ENCODE assay signal across 22 cellular contexts in the genomic region with DNA sequence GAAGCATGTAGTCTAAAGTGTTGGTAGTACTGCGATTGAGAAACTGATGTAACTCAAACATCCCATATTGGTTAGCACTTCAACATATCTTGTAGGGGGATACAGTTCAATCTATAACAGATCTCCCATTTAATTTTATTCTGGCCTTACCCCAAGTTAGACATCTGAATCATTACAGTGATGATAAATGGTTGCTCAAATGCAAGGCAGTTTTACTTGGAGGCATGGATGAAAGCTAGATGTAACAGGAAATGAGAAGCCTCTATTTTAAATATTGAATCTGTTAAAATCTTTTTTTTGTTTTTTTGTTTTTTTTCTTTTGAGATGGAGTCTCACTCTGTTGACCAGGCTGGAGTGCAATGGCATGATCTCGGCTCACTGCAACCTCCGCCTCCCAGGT. TPM values are rescaled to one million over a fixed set of nuclear protein-coding genes. Genes with fewer than 3 reads are reported as not detected.
DNase-seq lines count a peak whose midpoint lies in the region; ATAC-seq and TF ChIP-seq lines count a peak whose summit lies in the region.
"Had no signal": no experiment of that assay in that cellular context is flagged by ENCODE, and none has a peak within 500 bp of the region (broad histone marks: within the 10 kb centered on the region; RNA-seq: fewer than 3 reads in every experiment).

No MANE protein-coding gene starts in this region.

- peaks cover 81% of the 10 kb centered on the region for H3K4me1 Mint-ChIP-seq in osteocyte (ENCODE audit: unreplicated experiment)
- H3K4me1 Mint-ChIP-seq: activated naive CD4-positive, alpha-beta T cell treated with anti-CD3 and anti-CD28 coated beads, Interleukin-2, amount 50 U/mL, for 24 hours had no signal

- 93% methylated on average over 3 of the region's 3 CpGs for WGBS in esophagus muscularis mucosa

- H3K36me3 Mint-ChIP-seq in osteocyte (ENCODE audit: unreplicated experiment) = no peaks in the 10 kb centered on the region
- H3K36me3 Mint-ChIP-seq: activated naive CD4-positive, alpha-beta T cell treated with anti-CD3 and anti-CD28 coated beads, Interleukin-2, amount 50 U/mL, for 24 hours had no signal

- H3K4me1 ChIP-seq in RWPE2 (ENCODE audit: insufficient read depth, poor library complexity, severe bottlenecking) = peaks cover 44% of the 10 kb centered on the region
- peaks cover 32 to 49% (median 45%) of the 10 kb centered on the region in 4 donors for H3K4me1 ChIP-seq in esophagus muscularis mucosa

- no peaks in the 10 kb centered on the region for H3K9me3 ChIP-seq in RWPE2 (ENCODE audit: severe bottlenecking)
- no peaks in the 10 kb centered on the region for H3K9me3 ChIP-seq in esophagus muscularis mucosa
- H3K9me3 ChIP-seq: lower lobe of right lung, right atrium auricular region, suprapubic skin had no signal

- peak overlapping the region; percentile 98 for H3K27ac Mint-ChIP-seq in osteocyte (ENCODE audit: unreplicated experiment)
- H3K27ac Mint-ChIP-seq: activated CD8-positive, alpha-beta T cell treated with anti-CD3 and anti-CD28 coated beads for 36 hours; activated naive CD4-positive, alpha-beta T cell treated with anti-CD3 and anti-CD28 coated beads, Interleukin-2, amount 50 U/mL, for 24 hours had no signal

- peak overlapping the region; percentile 97 for H3K27ac ChIP-seq in RWPE2 (ENCODE audit: poor library complexity, severe bottlenecking)
- peak overlapping the region; percentile 74 to 87 (median 82) for H3K27ac ChIP-seq in esophagus muscularis mucosa (replicated peaks in 1 of 4)

- H3K27me3 ChIP-seq in RWPE2 (ENCODE audit: insufficient read depth, poor library complexity, severe bottlenecking) = no peaks in the 10 kb centered on the region
- H3K27me3 ChIP-seq in esophagus muscularis mucosa = no peaks in the 10 kb centered on the region
- H3K27me3 ChIP-seq: right atrium auricular region, suprapubic skin had no signal

- H3K4me3 Mint-ChIP-seq in osteocyte (ENCODE audit: unreplicated experiment) = no peak overlapping the region
- H3K4me3 Mint-ChIP-seq: activated CD8-positive, alpha-beta T cell treated with anti-CD3 and anti-CD28 coated beads for 36 hours; activated naive CD4-positive, alpha-beta T cell treated with anti-CD3 and anti-CD28 coated beads, Interleukin-2, amount 50 U/mL, for 24 hours had no signal

- TF ChIP-seq EP300 in esophagus muscularis mucosa (IDR thresholded peaks at IDR 0.05) = no peak

- TF ChIP-seq CTCF in RWPE2 (IDR thresholded peaks at IDR 0.05; ENCODE audit: poor library complexity, severe bottlenecking) (no peak), esophagus muscularis mucosa (IDR thresholded peaks at IDR 0.05) (no peak), osteocyte (IDR thresholded peaks at IDR 0.05) (no peak)

- DNase-seq in ELR (ENCODE audit: low read depth) = peak; percentile 70
- no peak for DNase-seq in RWPE2 (ENCODE audit: low spot score)
- DNase-seq in esophagus muscularis mucosa (ENCODE audit: extremely low spot score) = no peak
- DNase-seq in osteocyte (ENCODE audit: extremely low spot score, unreplicated experiment) = no peak
- DNase-seq: activated CD4-positive, CD25-positive, alpha-beta regulatory T cell; activated CD8-positive, alpha-beta T cell treated with anti-CD3 and anti-CD28 coated beads for 36 hours; activated T-cell treated with anti-CD3 and anti-CD28 coated beads, Interleukin-2, amount 50 U/mL, for 48 hours; C1 segment of cervical spinal cord; hippocampal formation; islet precursor cell; lower lobe of right lung; NCI-H1092; NCI-H2029; nucleus accumbens; stimulated activated CD4-positive, alpha-beta T cell treated with anti-CD3 and anti-CD28 coated beads, Interleukin-15, amount 100 ng/mL, for 24 hours had no signal

- H3K4me3 ChIP-seq in RWPE2 (ENCODE audit: severe bottlenecking) (no peak overlapping the region), esophagus muscularis mucosa (no peak overlapping the region)
- H3K4me3 ChIP-seq: lower lobe of right lung, right atrium auricular region, suprapubic skin had no signal

- no peaks in the 10 kb centered on the region for H3K27me3 Mint-ChIP-seq in osteocyte (ENCODE audit: unreplicated experiment)
- H3K27me3 Mint-ChIP-seq: activated naive CD4-positive, alpha-beta T cell treated with anti-CD3 and anti-CD28 coated beads, Interleukin-2, amount 50 U/mL, for 24 hours had no signal

- TF ChIP-seq POLR2A in esophagus muscularis mucosa (IDR thresholded peaks at IDR 0.05; ENCODE audit: low read depth) = no peak

- H3K36me3 ChIP-seq in RWPE2 (ENCODE audit: low read depth) = no peaks in the 10 kb centered on the region
- no peaks in the 10 kb centered on the region for H3K36me3 ChIP-seq in esophagus muscularis mucosa
- H3K36me3 ChIP-seq: lower lobe of right lung, right atrium auricular region, suprapubic skin had no signal

- ATAC-seq in RWPE2 (ENCODE audit: low read depth) (no peak), GM18873 (IDR thresholded peaks at IDR 0.05; ENCODE audit: low FRiP score, unreplicated experiment) (no peak), GM21619 (IDR thresholded peaks at IDR 0.05; ENCODE audit: unreplicated experiment) (no peak), HG02571 (IDR thresholded peaks at IDR 0.05; ENCODE audit: unreplicated experiment) (no peak), GM21717 (IDR thresholded peaks at IDR 0.05; ENCODE audit: unreplicated experiment) (no peak)
- ATAC-seq: lower lobe of right lung had no signal

- no peaks in the 10 kb centered on the region for H3K9me3 Mint-ChIP-seq in osteocyte (ENCODE audit: unreplicated experiment)
- H3K9me3 Mint-ChIP-seq: activated CD8-positive, alpha-beta T cell treated with anti-CD3 and anti-CD28 coated beads for 36 hours; activated naive CD4-positive, alpha-beta T cell treated with anti-CD3 and anti-CD28 coated beads, Interleukin-2, amount 50 U/mL, for 24 hours had no signal

- intact Hi-C loops in esophagus muscularis mucosa (cut with DNase I) = no loop called here

RNA-seq across cellular contexts. Expression of a gene that starts 44.2 kb away (rescaled TPM):
- total RNA-seq in esophagus muscularis mucosa = 10 to 100 TPM; 12.5 to 26.6 (median 17.6) TPM
- total RNA-seq in osteocyte = 0.37 and 0.70 TPM in 2 replicates

RNA-seq across cellular contexts. Expression of a gene that starts 53.5 kb away (rescaled TPM):
- total RNA-seq in esophagus muscularis mucosa = 100 to 1,000 TPM; 111 to 232 (median 165) TPM
- 129 and 131 TPM in 2 replicates for total RNA-seq in osteocyte
